In the genomic region with DNA sequence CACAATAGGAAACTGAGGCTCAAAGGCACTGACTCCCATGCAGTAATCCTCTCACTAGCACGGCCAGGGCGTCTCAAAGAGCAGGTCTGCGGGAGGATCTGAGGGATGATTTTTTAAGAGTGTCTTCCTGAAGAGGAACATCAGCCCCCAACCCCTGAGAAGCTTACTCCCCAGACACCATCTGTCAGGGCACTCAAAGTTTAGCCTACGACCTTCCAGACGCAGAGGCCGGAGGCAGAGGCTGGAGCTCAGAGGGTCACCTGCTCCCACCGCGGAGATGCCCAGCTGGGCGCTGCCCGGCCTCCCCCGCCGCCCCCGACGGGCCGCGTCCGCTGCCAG, we compare ENCODE assay signal across 8 cellular contexts.
DNase-seq lines count a peak whose midpoint lies in the region; ATAC-seq and TF ChIP-seq lines count a peak whose summit lies in the region.

No MANE protein-coding gene starts in this region.

- POLR2A ChIA-PET in RWPE1 (lab: Yijun Ruan, JAX; ENCODE audit: low non-redundant PET), result no interaction called here

- no peak for TF ChIP-seq CTCF in GM12864 (IDR thresholded peaks at IDR 0.05; ENCODE audit: low read depth, low read length, missing control alignments)
- no peak for TF ChIP-seq CTCF in RWPE1 (conservative IDR thresholded peaks at IDR 0.05; ENCODE audit: low read depth)
- no peak for TF ChIP-seq CTCF in fibroblast of pulmonary artery (IDR thresholded peaks at IDR 0.05; ENCODE audit: low read length, missing control alignments)

- DNase-seq in GM12864 (ENCODE audit: low read depth) (no peak), RWPE1 (ENCODE audit: low spot score) (no peak), fibroblast of pulmonary artery (ENCODE audit: low read depth) (no peak), T-helper 9 cell (no peak), erythroblast (lab: John Stamatoyannopoulos, UW) (no peak), OCI-M2 (lab: John Stamatoyannopoulos, UW; ENCODE audit: unreplicated experiment) (no peak)

- TF ChIP-seq POLR2A in erythroblast (IDR thresholded peaks at IDR 0.05; ENCODE audit: low read length), result no peak

- H3K4me1 ChIP-seq in rectal smooth muscle tissue (ENCODE audit: control insufficient read depth, insufficient read depth, low read length), result peaks cover 3% of the 10 kb centered on the region

- CTCF ChIA-PET in RWPE1 (lab: Yijun Ruan, JAX), result interaction anchor here (0.7 kb wide), 2 partner anchors 45 to 174 kb away, joined by 3 read pairs; no protein-coding TSS in a partner anchor

- H3K4me3 ChIP-seq in GM12864 (ENCODE audit: low read depth, low read length), result peak overlapping the region; percentile 88
- H3K4me3 ChIP-seq in fibroblast of pulmonary artery (replicated peaks; ENCODE audit: low read depth, low read length), result peak overlapping the region; percentile 58
- H3K4me3 ChIP-seq in rectal smooth muscle tissue (ENCODE audit: low read length), result peak overlapping the region; percentile 34

- no peak for ATAC-seq in GM18870 (IDR thresholded peaks at IDR 0.05; ENCODE audit: unreplicated experiment)

- H3K9ac ChIP-seq in rectal smooth muscle tissue (ENCODE audit: low read length), result no peak overlapping the region

- peaks cover 10% of the 10 kb centered on the region for H3K36me3 ChIP-seq in rectal smooth muscle tissue (ENCODE audit: control insufficient read depth, insufficient read depth, low read length)

- no peaks in the 10 kb centered on the region for H3K27me3 ChIP-seq in rectal smooth muscle tissue (ENCODE audit: control insufficient read depth, insufficient read depth, low read length)

- H3K27ac ChIP-seq in RWPE1 (peak overlapping the region; percentile 69), rectal smooth muscle tissue (ENCODE audit: low read depth, low read length) (no peak overlapping the region)

Comparison
In these comparisons a context has a peak if more than half of its experiments do, and no peak if none do; other contexts are left out.
1. H3K4me3 ChIP-seq: peak in every context shown above with its lines; median percentile 88 in GM12864; 58 in fibroblast of pulmonary artery; 34 in rectal smooth muscle tissue.